12 cellular contexts compared by ENCODE assay signal in genomic region chrY:14328677-14329345, GRCh38.
DNase-seq lines count a peak whose midpoint lies in the region; ATAC-seq and TF ChIP-seq lines count a peak whose summit lies in the region.
"Had no signal": no experiment of that assay in that cellular context is flagged by ENCODE, and none has a peak within 500 bp of the region (broad histone marks: within the 10 kb centered on the region; RNA-seq: fewer than 3 reads in every experiment).

No MANE protein-coding gene starts in this region.

- POLR2A ChIA-PET in CD4-positive, alpha-beta T cell (lab: Charles Lee), result interaction anchor here (0.6 kb wide), 1 partner anchor 12 kb away, joined by 4 read pairs; no protein-coding TSS in a partner anchor

- no peaks in the 10 kb centered on the region for H3K36me3 ChIP-seq in MG63
- H3K36me3 ChIP-seq: breast epithelium had no signal

- no peaks in the 10 kb centered on the region for H3K9me3 ChIP-seq in CD4-positive, alpha-beta T cell (ENCODE audit: control insufficient read depth, low read length)
- no peaks in the 10 kb centered on the region for H3K9me3 ChIP-seq in MG63
- H3K9me3 ChIP-seq: breast epithelium had no signal

- H3K27me3 ChIP-seq in CD4-positive, alpha-beta T cell (ENCODE audit: control insufficient read depth, insufficient read depth, low read length), result no peaks in the 10 kb centered on the region
- no peaks in the 10 kb centered on the region for H3K27me3 ChIP-seq in MG63
- H3K27me3 ChIP-seq: breast epithelium had no signal

- intact Hi-C loops in CD4-positive, alpha-beta T cell (cut with DNase I, micrococcal nuclease), result no loop called here

- H3K4me3 Mint-ChIP-seq in CD4-positive, alpha-beta T cell, result no peak overlapping the region

- no peak for TF ChIP-seq CTCF in CD4-positive, alpha-beta T cell (IDR thresholded peaks at IDR 0.05)

- H3K4me3 ChIP-seq in MG63, result no peak overlapping the region
- H3K4me3 ChIP-seq: breast epithelium had no signal

- H3K4me1 Mint-ChIP-seq in CD4-positive, alpha-beta T cell (ENCODE audit: low read depth), result peaks cover 9% of the 10 kb centered on the region

- H3K27ac ChIP-seq in CD4-positive, alpha-beta T cell (ENCODE audit: low read depth, low read length), result no peak overlapping the region
- peak overlapping the region; percentile 52 for H3K27ac ChIP-seq in epithelial cell of prostate
- H3K27ac ChIP-seq: breast epithelium had no signal

- no peak for DNase-seq in CD4-positive, alpha-beta T cell
- DNase-seq in MG63, result peak; percentile 9
- DNase-seq in epithelial cell of prostate (ENCODE audit: low read depth, low spot score), result peak; percentile 73
- no peak for DNase-seq in NCI-H69 (lab: John Stamatoyannopoulos, UW)
- no peak for DNase-seq in GF-D8 (lab: John Stamatoyannopoulos, UW)
- no peak for DNase-seq in GDM1 (lab: John Stamatoyannopoulos, UW)
- DNase-seq in DMS153 (lab: John Stamatoyannopoulos, UW), result no peak
- DNase-seq: NCI-H1048 had no signal

- peak overlapping the region; percentile 11 for H3K27ac Mint-ChIP-seq in CD4-positive, alpha-beta T cell
- H3K27ac Mint-ChIP-seq: progenitor cell of endocrine pancreas had no signal

- ATAC-seq in CD4-positive, alpha-beta T cell (ENCODE audit: poor library complexity), result peak; percentile 17
- ATAC-seq in GM21367 (IDR thresholded peaks at IDR 0.05; ENCODE audit: unreplicated experiment), result peak; percentile 95
- ATAC-seq: HCT116 had no signal

- no peaks in the 10 kb centered on the region for H3K9me3 Mint-ChIP-seq in CD4-positive, alpha-beta T cell

- CTCF ChIA-PET in CD4-positive, alpha-beta T cell (lab: Charles Lee), result no interaction called here

- H3K27me3 Mint-ChIP-seq in CD4-positive, alpha-beta T cell, result no peaks in the 10 kb centered on the region
- H3K27me3 Mint-ChIP-seq: progenitor cell of endocrine pancreas had no signal

- no peaks in the 10 kb centered on the region for H3K36me3 Mint-ChIP-seq in CD4-positive, alpha-beta T cell (ENCODE audit: low read depth)

Comparison
In these comparisons a context has a peak if more than half of its experiments do, and no peak if none do; other contexts are left out.
1. DNase-seq: peak in MG63 (single experiment) and epithelial cell of prostate (single experiment); none in CD4-positive, alpha-beta T cell (0 of 10), NCI-H69 (single experiment), GF-D8 (single experiment), GDM1 (single experiment) and DMS153 (single experiment).